Comparison of ENCODE assay signal across 30 cellular contexts in genomic region chr2:199015072-199015471, GRCh38.
"Had no signal": no experiment of that assay in that cellular context is flagged by ENCODE, and none has a peak within 500 bp of the region (broad histone marks: within the 10 kb centered on the region; RNA-seq: fewer than 3 reads in every experiment).

No MANE protein-coding gene starts in this region.

- H3K27ac ChIP-seq: PC-9, RWPE1, SJCRH30, SK-N-MC had no signal

- H3K4me2 ChIP-seq: PC-9 had no signal

- DNase-seq: Karpas-422, MM.1S, MV-4-11, NCI-H1092, NCI-H1105, NCI-H1417 treated with DMSO at 0.1 percent for 48 hours, NCI-H1436 treated with DMSO at 0.1 percent for 48 hours, NCI-H1694 treated with DMSO at 0.1 percent for 48 hours, NCI-H187 treated with DMSO at 0.1 percent for 48 hours, NCI-H2029, NCI-H2081, NCI-H2171 treated with DMSO at 0.1 percent for 48 hours, NCI-H2227 treated with DMSO at 0.1 percent for 48 hours, NCI-H345, NCI-H446, NCI-H510A treated with DMSO at 0.1 percent for 48 hours, NCI-H524 treated with DMSO at 0.1 percent for 48 hours, NCI-H526 treated with DMSO at 0.1 percent for 48 hours, NCI-H774, PC-9, SHP77, SIG-M5, SJCRH30, T-cell had no signal

- H3K4me3 ChIP-seq: PC-9, SJCRH30, SK-N-MC had no signal

- H3K36me3 ChIP-seq: SJCRH30 had no signal

- H3K9me3 ChIP-seq: SJCRH30 had no signal

- ATAC-seq: Panc1, Right ventricle myocardium inferior, SK-N-SH treated with all-trans-retinoic acid at 6 μM for 48 hours, T-cell had no signal

- H3K27me3 ChIP-seq: SJCRH30 had no signal

- FAIRE-seq: RCC 7860 had no signal
